19 cellular contexts compared by ENCODE assay signal in the genomic region with DNA sequence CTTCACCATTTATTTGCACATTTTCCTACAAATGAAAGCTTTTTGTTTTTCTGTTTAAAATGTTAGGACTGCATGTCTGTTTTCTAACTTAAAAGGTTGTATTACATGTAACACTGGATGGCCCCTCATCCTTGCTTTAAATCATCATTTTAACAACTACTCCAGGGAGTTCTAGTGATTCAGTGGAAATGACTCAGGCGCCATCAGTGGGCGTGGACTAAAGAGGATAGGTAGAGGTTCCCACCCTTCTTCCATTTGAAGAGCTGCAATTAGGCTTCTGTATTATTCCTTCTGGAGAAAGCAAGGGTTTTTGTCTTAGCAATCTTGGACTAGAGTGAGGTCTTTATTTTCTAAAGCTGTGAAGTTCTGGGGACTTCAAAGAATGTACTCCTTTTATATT.
"Had no signal": no experiment of that assay in that cellular context is flagged by ENCODE, and none has a peak within 500 bp of the region (broad histone marks: within the 10 kb centered on the region; RNA-seq: fewer than 3 reads in every experiment).

No MANE protein-coding gene starts in this region.

- H3K9me3 ChIP-seq: colonic mucosa, gastrocnemius medialis, prostate gland, right atrium auricular region, suprapubic skin, transverse colon, uterus had no signal

- H3K27ac ChIP-seq: colonic mucosa, gastrocnemius medialis, prostate gland, right atrium auricular region, suprapubic skin, transverse colon, uterus had no signal

- H3K27me3 ChIP-seq: colonic mucosa, gastrocnemius medialis, right atrium auricular region, suprapubic skin, transverse colon, uterus had no signal

- DNase-seq: activated B cell treated with CpG ODN at 0.5 μM for 24 hours; activated CD4-positive, alpha-beta T cell treated with anti-CD3 and anti-CD28 coated beads for 48 hours; activated CD8-positive, alpha-beta T cell treated with anti-CD3 and anti-CD28 coated beads for 36 hours; activated naive CD4-positive, alpha-beta T cell; activated naive CD8-positive, alpha-beta T cell treated with anti-CD3 and anti-CD28 coated beads, Interleukin-2, amount 10 ng/mL, durations not matched to agents 7 days and 5 days; activated T-cell treated with anti-CD3 and anti-CD28 coated beads, Interleukin-2, amount 50 U/mL, for 1 hour; amygdala; colonic mucosa; endodermal cell; erythroblast; gastrocnemius medialis; left cardiac atrium; mesendoderm; naive thymus-derived CD8-positive, alpha-beta T cell; transverse colon; uterus had no signal

- H3K4me3 ChIP-seq: colonic mucosa, gastrocnemius medialis, prostate gland, right atrium auricular region, suprapubic skin, transverse colon, uterus had no signal

- H3K4me1 ChIP-seq: colonic mucosa, prostate gland, suprapubic skin, uterus had no signal

- H3K36me3 ChIP-seq: colonic mucosa, gastrocnemius medialis, prostate gland, right atrium auricular region, suprapubic skin, transverse colon, uterus had no signal
